32 cellular contexts compared by ENCODE assay signal in genomic region chrX:25648790-25649189, GRCh38.
"Had no signal": no experiment of that assay in that cellular context is flagged by ENCODE, and none has a peak within 500 bp of the region (broad histone marks: within the 10 kb centered on the region; RNA-seq: fewer than 3 reads in every experiment).

No MANE protein-coding gene starts in this region.

- ATAC-seq: activated naive CD4-positive, alpha-beta T cell treated with anti-CD3 and anti-CD28 coated beads, Interleukin-2, amount 50 U/mL, for 72 hours; activated naive CD8-positive, alpha-beta T cell treated with anti-CD3 and anti-CD28 coated beads, Interleukin-2, amount 50 U/mL, for 24 hours; activated T-cell treated with anti-CD3 and anti-CD28 coated beads, Interleukin-2, amount 50 U/mL, for 4 hours; activated T-cell treated with anti-CD3 and anti-CD28 coated beads, Interleukin-2, amount 50 U/mL, for 72 hours; activated T-helper 17 cell treated with anti-CD3 and anti-CD28 coated beads, Interleukin-2, amount 50 U/mL, for 72 hours; body of pancreas had no signal

- FAIRE-seq: bronchial epithelial cell had no signal

- H3K4me3 ChIP-seq: adrenal gland, ascending aorta, body of pancreas, breast epithelium, cardiac muscle cell had no signal

- DNase-seq: activated effector memory CD4-positive, alpha-beta T cell treated with anti-CD3 and anti-CD28 coated beads, Interleukin-2, amount 50 U/mL, for 16 hours; activated effector memory CD4-positive, alpha-beta T cell treated with Interleukin-2 at 50 U/mL for 16 hours; activated gamma-delta T cell; activated gamma-delta T cell treated with Interleukin-2 at 50 U/mL for 16 hours; activated naive CD4-positive, alpha-beta T cell treated with anti-CD3 and anti-CD28 coated beads for 36 hours; activated naive CD4-positive, alpha-beta T cell treated with anti-CD3 and anti-CD28 coated beads, Interleukin-2, amount 10 ng/mL, durations not matched to agents 7 days and 5 days; activated naive CD4-positive, alpha-beta T cell treated with anti-CD3 and anti-CD28 coated beads, Interleukin-2, amount 50 U/mL, for 16 hours; activated naive CD4-positive, alpha-beta T cell treated with Interleukin-2 at 50 U/mL for 16 hours; activated naive CD8-positive, alpha-beta T cell treated with anti-CD3 and anti-CD28 coated beads for 36 hours; activated naive CD8-positive, alpha-beta T cell treated with anti-CD3 and anti-CD28 coated beads, Interleukin-2, amount 10 ng/mL, durations not matched to agents 7 days and 5 days; activated naive CD8-positive, alpha-beta T cell treated with anti-CD3 and anti-CD28 coated beads, Interleukin-2, amount 50 U/mL, for 24 hours; activated T-cell treated with anti-CD3 and anti-CD28 coated beads, Interleukin-2, amount 50 U/mL, for 1 hour; activated T-cell treated with anti-CD3 and anti-CD28 coated beads, Interleukin-2, amount 50 U/mL, for 24 hours; activated T-cell treated with anti-CD3 and anti-CD28 coated beads, Interleukin-2, amount 50 U/mL, for 4 hours; activated T-cell treated with anti-CD3 and anti-CD28 coated beads, Interleukin-2, amount 50 U/mL, for 48 hours; activated T-cell treated with anti-CD3 and anti-CD28 coated beads, Interleukin-2, amount 50 U/mL, for 72 hours; adrenal gland; amniotic stem cell; amygdala; anterior cingulate cortex; aorta; body of pancreas; brain microvascular endothelial cell; caudate nucleus; central memory CD4-positive, alpha-beta T cell; cerebellar nuclear complex had no signal

- H3K27ac ChIP-seq: adrenal gland, ascending aorta, body of pancreas, brain microvascular endothelial cell, breast epithelium, cardiac muscle cell had no signal

- H3K36me3 ChIP-seq: adrenal gland, ascending aorta, brain microvascular endothelial cell, breast epithelium, cardiac muscle cell had no signal

- H3K27me3 ChIP-seq: adrenal gland, ascending aorta, body of pancreas, brain microvascular endothelial cell, cardiac muscle cell had no signal

- H3K9me3 ChIP-seq: adrenal gland, body of pancreas had no signal

- H3K4me1 ChIP-seq: adrenal gland, ascending aorta, body of pancreas, breast epithelium had no signal
